In the genomic region with DNA sequence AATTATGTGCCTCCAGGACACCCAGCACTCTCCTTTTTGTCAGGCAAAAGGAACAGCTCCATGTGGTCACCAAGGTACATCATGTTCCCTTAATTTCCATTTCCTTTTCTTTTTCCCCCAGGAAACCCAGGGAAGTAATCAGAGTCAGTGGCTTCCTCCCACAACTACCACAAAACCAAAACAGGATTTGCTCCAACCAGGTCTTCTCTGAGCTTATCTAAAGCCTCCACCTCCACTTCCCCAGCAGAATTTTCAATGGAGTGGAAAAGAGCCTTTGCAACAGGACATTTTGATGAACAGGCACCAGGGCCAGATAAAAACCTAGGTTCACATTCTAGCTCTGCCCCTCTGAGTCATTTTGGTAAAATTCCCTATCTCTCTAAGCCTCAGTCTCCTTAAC, we compare ENCODE assay signal across 27 cellular contexts.
"Had no signal": no experiment of that assay in that cellular context is flagged by ENCODE, and none has a peak within 500 bp of the region (broad histone marks: within the 10 kb centered on the region; RNA-seq: fewer than 3 reads in every experiment).

No MANE protein-coding gene starts in this region.

- H3K9me3 Mint-ChIP-seq: nephron; neural progenitor cell; stimulated activated effector memory CD8-positive, alpha-beta T cell treated with anti-CD3 and anti-CD28 coated beads, Interleukin-12 subunit alpha, Interleukin-12 subunit beta, amount 100 ng/mL, for 72 hours had no signal

- H3K4me1 ChIP-seq: neural progenitor cell, parathyroid adenoma, psoas muscle, right lobe of liver, sigmoid colon, stomach, thyroid gland, tibial nerve, upper lobe of left lung, vagina had no signal

- FAIRE-seq: small intestine, urothelium cell line had no signal

- H3K4me2 ChIP-seq: neural progenitor cell had no signal

- H2AFZ ChIP-seq: neural progenitor cell, parathyroid adenoma had no signal

- ATAC-seq: psoas muscle; right cardiac atrium; right lobe of liver; stimulated activated effector memory CD8-positive, alpha-beta T cell treated with anti-CD3 and anti-CD28 coated beads, Interleukin-12 subunit alpha, Interleukin-12 subunit beta, amount 100 ng/mL, for 72 hours; stimulated activated naive B cell treated with anti-CD40 and anti-IgM and Interleukin-4, amounts not matched to agents 10 μg/mL and 1 μg/mL and 100 μg/mL, for 72 hours had no signal

- H3K27ac ChIP-seq: neural progenitor cell, ovary, parathyroid adenoma, psoas muscle, right lobe of liver, sigmoid colon, stomach, thoracic aorta, thyroid gland, tibial nerve, upper lobe of left lung, vagina had no signal

- H3K4me3 Mint-ChIP-seq: nephron; neural progenitor cell; stimulated activated effector memory CD8-positive, alpha-beta T cell treated with anti-CD3 and anti-CD28 coated beads, Interleukin-12 subunit alpha, Interleukin-12 subunit beta, amount 100 ng/mL, for 72 hours; stimulated activated naive B cell treated with anti-CD40 and anti-IgM and Interleukin-4, amounts not matched to agents 10 μg/mL and 1 μg/mL and 100 μg/mL, for 72 hours; stimulated activated naive CD8-positive, alpha-beta T cell treated with anti-CD3 and anti-CD28 coated beads, Interleukin-15, Interleukin-2, amounts not matched to agents 100 ng/mL and 50 ng/mL, for 24 hours had no signal

- DNase-seq: occipital lobe; ovary; posterior cingulate gyrus; psoas muscle; right cardiac atrium; right lobe of liver; sigmoid colon; small intestine; stimulated activated CD4-positive, alpha-beta T cell treated with anti-CD3 and anti-CD28 coated beads, Interleukin-15, amount 100 ng/mL, for 24 hours; stimulated activated CD4-positive, alpha-beta T cell treated with anti-CD3 and anti-CD28 coated beads, Interleukin-2, amount 100 ng/mL, for 24 hours; stimulated activated CD4-positive, alpha-beta T cell treated with anti-CD3 and anti-CD28 coated beads, Interleukin-2, amount 100 ng/mL, for 48 hours; stimulated activated CD4-positive, alpha-beta T cell treated with anti-CD3 and anti-CD28 coated beads, Interleukin-4, amount 100 ng/mL, for 24 hours; stimulated activated naive B cell treated with anti-CD40 and anti-IgM and Interleukin-4, amounts not matched to agents 10 μg/mL and 1 μg/mL and 100 μg/mL, for 72 hours; stimulated activated naive CD4-positive, alpha-beta T cell treated with Interleukin-2 at 50 U/mL for 16 hours; stomach; thyroid gland; trophoblast cell; upper lobe of left lung had no signal

- H3K27me3 Mint-ChIP-seq: stimulated activated naive B cell treated with anti-CD40 and anti-IgM and Interleukin-4, amounts not matched to agents 10 μg/mL and 1 μg/mL and 100 μg/mL, for 72 hours had no signal

- H3K36me3 Mint-ChIP-seq: neural progenitor cell; stimulated activated effector memory CD8-positive, alpha-beta T cell treated with anti-CD3 and anti-CD28 coated beads, Interleukin-12 subunit alpha, Interleukin-12 subunit beta, amount 100 ng/mL, for 72 hours; stimulated activated naive B cell treated with anti-CD40 and anti-IgM and Interleukin-4, amounts not matched to agents 10 μg/mL and 1 μg/mL and 100 μg/mL, for 72 hours had no signal

- H3K4me1 Mint-ChIP-seq: nephron; neural progenitor cell; stimulated activated effector memory CD8-positive, alpha-beta T cell treated with anti-CD3 and anti-CD28 coated beads, Interleukin-12 subunit alpha, Interleukin-12 subunit beta, amount 100 ng/mL, for 72 hours; stimulated activated naive B cell treated with anti-CD40 and anti-IgM and Interleukin-4, amounts not matched to agents 10 μg/mL and 1 μg/mL and 100 μg/mL, for 72 hours had no signal

- H3K27me3 ChIP-seq: neural progenitor cell, ovary, right lobe of liver, sigmoid colon, stomach, thyroid gland, tibial nerve, upper lobe of left lung, vagina had no signal

- H3K27ac Mint-ChIP-seq: nephron; neural progenitor cell; stimulated activated effector memory CD8-positive, alpha-beta T cell treated with anti-CD3 and anti-CD28 coated beads, Interleukin-12 subunit alpha, Interleukin-12 subunit beta, amount 100 ng/mL, for 72 hours; stimulated activated naive B cell treated with anti-CD40 and anti-IgM and Interleukin-4, amounts not matched to agents 10 μg/mL and 1 μg/mL and 100 μg/mL, for 72 hours; stimulated activated naive CD8-positive, alpha-beta T cell treated with anti-CD3 and anti-CD28 coated beads, Interleukin-15, Interleukin-2, amounts not matched to agents 100 ng/mL and 50 ng/mL, for 24 hours had no signal

- H3K4me3 ChIP-seq: neural progenitor cell, ovary, psoas muscle, right lobe of liver, sigmoid colon, stomach, thoracic aorta, thyroid gland, tibial nerve, upper lobe of left lung, vagina had no signal

- H3K36me3 ChIP-seq: neural progenitor cell, ovary, right lobe of liver, sigmoid colon, stomach, thoracic aorta, thyroid gland, tibial nerve, upper lobe of left lung, vagina had no signal

- H3K79me2 ChIP-seq: parathyroid adenoma had no signal
